In the genomic region with DNA sequence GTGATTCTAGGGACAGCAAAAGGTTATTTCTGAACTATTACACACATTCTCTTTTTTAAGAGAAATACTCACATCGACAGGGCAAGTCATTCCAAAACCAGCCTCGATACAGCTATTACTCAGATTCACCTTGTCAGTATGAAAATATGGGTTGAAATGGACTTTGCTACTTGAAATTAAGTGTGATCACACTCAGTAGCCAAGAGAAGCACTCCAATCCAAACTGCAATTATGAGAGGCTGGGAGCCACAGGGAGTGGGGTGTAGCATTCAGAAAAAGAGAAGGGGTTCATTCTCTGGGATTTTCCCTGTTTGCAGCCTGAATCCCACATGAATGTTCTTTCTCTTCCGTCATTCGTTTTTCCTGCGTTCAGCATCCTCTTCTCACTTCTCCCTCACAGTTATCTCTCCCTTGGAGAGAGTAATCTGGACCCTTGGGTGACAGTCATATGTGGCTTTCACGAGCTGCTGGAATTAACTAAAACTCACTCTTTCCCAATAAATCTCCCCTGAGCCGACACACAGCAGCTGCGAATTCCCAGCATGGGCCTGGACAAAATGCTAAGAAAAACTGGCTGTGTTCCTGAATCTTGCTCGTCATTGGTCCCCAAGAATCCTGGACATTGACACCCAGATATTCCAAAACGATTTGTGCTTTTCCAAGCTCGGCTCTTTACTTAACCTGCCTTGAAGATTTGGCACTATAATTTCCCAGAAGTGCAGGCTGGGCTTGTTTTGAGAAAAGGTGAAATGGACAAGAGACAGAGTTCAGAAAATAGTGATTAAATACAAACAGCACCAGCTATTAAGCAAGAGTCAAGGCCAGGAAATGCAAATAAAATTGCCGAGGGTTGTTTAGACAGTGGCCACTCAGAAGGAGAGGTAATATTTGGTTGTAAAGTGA, we compare ENCODE assay signal across 8 cellular contexts.
DNase-seq lines count a peak whose midpoint lies in the region; ATAC-seq and TF ChIP-seq lines count a peak whose summit lies in the region.

No MANE protein-coding gene starts in this region.

- no peaks in the 10 kb centered on the region for H3K36me3 ChIP-seq in lower lobe of right lung

- peak overlapping the region in 1 of 2 donors; percentile 84 for H3K27ac Mint-ChIP-seq in natural killer cell treated with Interleukin-12 subunit alpha and Interleukin-12 subunit beta and Interleukin-15 and Interleukin-18, amount 100 ng/mL, for 72 hours
- H3K27ac Mint-ChIP-seq in natural killer cell: peak overlapping the region in 1 of 2 donors; percentile 32
- peak overlapping the region; percentile 64 for H3K27ac Mint-ChIP-seq in activated CD8-positive, alpha-beta T cell treated with anti-CD3 and anti-CD28 coated beads, Interleukin-2, amount 10 ng/mL, durations not matched to agents 7 days and 5 days
- H3K27ac Mint-ChIP-seq in immature natural killer cell: peak overlapping the region in 3 of 6 donors; percentile 18 to 75 (median 46)

- H3K4me3 Mint-ChIP-seq in natural killer cell treated with Interleukin-12 subunit alpha and Interleukin-12 subunit beta and Interleukin-15 and Interleukin-18, amount 100 ng/mL, for 72 hours: peak overlapping the region; percentile 61
- H3K4me3 Mint-ChIP-seq in natural killer cell (no peak overlapping the region), immature natural killer cell (no peak overlapping the region)
- peak overlapping the region; percentile 1 for H3K4me3 Mint-ChIP-seq in activated CD8-positive, alpha-beta T cell treated with anti-CD3 and anti-CD28 coated beads, Interleukin-2, amount 10 ng/mL, durations not matched to agents 7 days and 5 days

- TF ChIP-seq CTCF in natural killer cell (IDR thresholded peaks at IDR 0.05) (no peak), lower lobe of right lung (IDR thresholded peaks at IDR 0.05) (no peak)

- CTCF ChIA-PET in activated CD8-positive, alpha-beta T cell treated with anti-CD3 and anti-CD28 coated beads, Interleukin-2, amount 10 ng/mL, durations not matched to agents 7 days and 5 days (lab: Charles Lee): interaction anchor here (0.6 to 6.0 kb wide), 24 partner anchors 9 to 1121 kb away, joined by 3 to 44 read pairs (median 4); no protein-coding TSS in a partner anchor

- peaks cover 8% of the 10 kb centered on the region for H3K9me3 Mint-ChIP-seq in natural killer cell treated with Interleukin-12 subunit alpha and Interleukin-12 subunit beta and Interleukin-15 and Interleukin-18, amount 100 ng/mL, for 72 hours
- no peaks in the 10 kb centered on the region for H3K9me3 Mint-ChIP-seq in natural killer cell
- H3K9me3 Mint-ChIP-seq in activated CD8-positive, alpha-beta T cell treated with anti-CD3 and anti-CD28 coated beads, Interleukin-2, amount 10 ng/mL, durations not matched to agents 7 days and 5 days (ENCODE audit: insufficient read depth): no peaks in the 10 kb centered on the region
- H3K9me3 Mint-ChIP-seq in immature natural killer cell: peaks cover 0 to 1% (median 0%) of the 10 kb centered on the region in 6 donors

- H3K4me1 Mint-ChIP-seq in natural killer cell treated with Interleukin-12 subunit alpha and Interleukin-12 subunit beta and Interleukin-15 and Interleukin-18, amount 100 ng/mL, for 72 hours (ENCODE audit: low read depth in 2 of 2): peaks cover 40 to 42% of the 10 kb centered on the region in 2 donors
- H3K4me1 Mint-ChIP-seq in natural killer cell: peaks cover 18 to 19% of the 10 kb centered on the region in 2 donors
- H3K4me1 Mint-ChIP-seq in activated CD8-positive, alpha-beta T cell treated with anti-CD3 and anti-CD28 coated beads, Interleukin-2, amount 10 ng/mL, durations not matched to agents 7 days and 5 days (ENCODE audit: low read depth): peaks cover 44% of the 10 kb centered on the region
- H3K4me1 Mint-ChIP-seq in immature natural killer cell: peaks cover 17 to 18% of the 10 kb centered on the region in 2 donors

- POLR2A ChIA-PET in activated CD8-positive, alpha-beta T cell treated with anti-CD3 and anti-CD28 coated beads, Interleukin-2, amount 10 ng/mL, durations not matched to agents 7 days and 5 days (lab: Charles Lee): interaction anchor here (0.8 to 4.4 kb wide), 4 partner anchors 9 to 729 kb away, joined by 3 to 33 read pairs (median 12); a partner anchor contains a TSS

- no peaks in the 10 kb centered on the region for H3K27me3 ChIP-seq in lower lobe of right lung (ENCODE audit: low read depth)

- H3K27me3 Mint-ChIP-seq in natural killer cell treated with Interleukin-12 subunit alpha and Interleukin-12 subunit beta and Interleukin-15 and Interleukin-18, amount 100 ng/mL, for 72 hours: no peaks in the 10 kb centered on the region
- H3K27me3 Mint-ChIP-seq in natural killer cell (ENCODE audit: low read depth in 2 of 2) (no peaks in the 10 kb centered on the region), immature natural killer cell (ENCODE audit: low read depth in 3 of 3) (peaks cover 1 to 4% (median 2%) of the 10 kb centered on the region in 3 donors)
- no peaks in the 10 kb centered on the region for H3K27me3 Mint-ChIP-seq in activated CD8-positive, alpha-beta T cell treated with anti-CD3 and anti-CD28 coated beads, Interleukin-2, amount 10 ng/mL, durations not matched to agents 7 days and 5 days (ENCODE audit: low read depth)

- no peak for DNase-seq in natural killer cell treated with Interleukin-12 subunit alpha and Interleukin-12 subunit beta and Interleukin-15 and Interleukin-18, amount 100 ng/mL, for 72 hours (ENCODE audit: low spot score)
- DNase-seq in natural killer cell (no peak), lower lobe of right lung (no peak), epidermal melanocyte (ENCODE audit: insufficient read length, low spot score) (no peak), immature natural killer cell (no peak), NCI-H2029 (lab: John Stamatoyannopoulos, UW) (no peak)
- DNase-seq in activated CD8-positive, alpha-beta T cell treated with anti-CD3 and anti-CD28 coated beads, Interleukin-2, amount 10 ng/mL, durations not matched to agents 7 days and 5 days: no peak

- no peak overlapping the region for H3K4me3 ChIP-seq in lower lobe of right lung

- peaks cover 5% of the 10 kb centered on the region for H3K36me3 Mint-ChIP-seq in natural killer cell treated with Interleukin-12 subunit alpha and Interleukin-12 subunit beta and Interleukin-15 and Interleukin-18, amount 100 ng/mL, for 72 hours
- H3K36me3 Mint-ChIP-seq in natural killer cell (no peaks in the 10 kb centered on the region), immature natural killer cell (no peaks in the 10 kb centered on the region)
- peaks cover 11% of the 10 kb centered on the region for H3K36me3 Mint-ChIP-seq in activated CD8-positive, alpha-beta T cell treated with anti-CD3 and anti-CD28 coated beads, Interleukin-2, amount 10 ng/mL, durations not matched to agents 7 days and 5 days (ENCODE audit: low read depth)

- ATAC-seq in natural killer cell treated with Interleukin-12 subunit alpha and Interleukin-12 subunit beta and Interleukin-15 and Interleukin-18, amount 100 ng/mL, for 72 hours: peak; percentile 69 to 80
- ATAC-seq in natural killer cell (no peak), HG03045 (IDR thresholded peaks at IDR 0.05; ENCODE audit: unreplicated experiment) (peak; percentile 58), lower lobe of right lung (peak; percentile 20 to 78)
- peak; percentile 27 for ATAC-seq in activated CD8-positive, alpha-beta T cell treated with anti-CD3 and anti-CD28 coated beads, Interleukin-2, amount 10 ng/mL, durations not matched to agents 7 days and 5 days

- H3K27ac ChIP-seq in lower lobe of right lung: peak overlapping the region; percentile 84

- H3K4me1 ChIP-seq in lower lobe of right lung: peaks cover 43% of the 10 kb centered on the region

- H3K9me3 ChIP-seq in lower lobe of right lung: no peaks in the 10 kb centered on the region

- intact Hi-C loops in natural killer cell (cut with micrococcal nuclease) (no loop called here), lower lobe of right lung (cut with DNase I) (no loop called here)

Comparison
In these comparisons a context has a peak if more than half of its experiments do, and no peak if none do; other contexts are left out.
1. ATAC-seq: peak in natural killer cell treated with Interleukin-12 subunit alpha and Interleukin-12 subunit beta and Interleukin-15 and Interleukin-18, amount 100 ng/mL, for 72 hours (2 of 2), HG03045 (single experiment), activated CD8-positive, alpha-beta T cell treated with anti-CD3 and anti-CD28 coated beads, Interleukin-2, amount 10 ng/mL, durations not matched to agents 7 days and 5 days (single experiment) and lower lobe of right lung (2 of 2); none in natural killer cell (0 of 3).
2. H3K4me3 Mint-ChIP-seq: peak in natural killer cell treated with Interleukin-12 subunit alpha and Interleukin-12 subunit beta and Interleukin-15 and Interleukin-18, amount 100 ng/mL, for 72 hours (single experiment) and activated CD8-positive, alpha-beta T cell treated with anti-CD3 and anti-CD28 coated beads, Interleukin-2, amount 10 ng/mL, durations not matched to agents 7 days and 5 days (single experiment); none in natural killer cell (single experiment) and immature natural killer cell (0 of 5).